15 cellular contexts compared by ENCODE assay signal in the genomic region with DNA sequence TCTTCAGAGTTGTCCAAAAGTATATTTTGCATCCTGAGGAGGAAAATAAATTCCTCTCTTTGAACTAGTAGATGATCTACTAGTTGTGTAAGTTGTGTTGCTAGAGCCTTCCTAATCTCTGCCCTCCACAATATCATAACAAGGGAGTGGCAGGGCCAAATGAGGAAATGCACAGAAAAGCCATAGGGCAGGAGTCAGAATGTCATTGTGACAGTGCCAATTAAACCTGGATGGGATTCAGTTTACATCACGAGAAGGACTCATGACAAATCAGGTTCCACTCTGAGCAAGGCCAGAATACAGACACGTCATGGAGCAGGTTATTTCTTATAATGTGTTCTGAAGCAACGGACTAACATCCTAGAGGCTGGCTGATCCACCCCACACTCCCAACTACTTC.
DNase-seq lines count a peak whose midpoint lies in the region; ATAC-seq and TF ChIP-seq lines count a peak whose summit lies in the region.
"Had no signal": no experiment of that assay in that cellular context is flagged by ENCODE, and none has a peak within 500 bp of the region (broad histone marks: within the 10 kb centered on the region; RNA-seq: fewer than 3 reads in every experiment).

No MANE protein-coding gene starts in this region.

- H3K4me3 ChIP-seq in colonic mucosa (no peak overlapping the region), MM.1S (ENCODE audit: low read length) (no peak overlapping the region)

- no peaks in the 10 kb centered on the region for H3K9me2 ChIP-seq in MM.1S (replicated peaks; ENCODE audit: insufficient read depth, low read length)

- no peaks in the 10 kb centered on the region for H3K79me2 ChIP-seq in MM.1S (ENCODE audit: low read length)

- H3K9ac ChIP-seq in colonic mucosa (ENCODE audit: low read depth in 2 of 2, low read length in 2 of 2) (no peak overlapping the region), MM.1S (ENCODE audit: low read length) (no peak overlapping the region)

- H3F3A ChIP-seq in MM.1S (ENCODE audit: insufficient read depth, low read length) = no peaks in the 10 kb centered on the region

- H3K27ac ChIP-seq in colonic mucosa = no peak overlapping the region
- no peak overlapping the region for H3K27ac ChIP-seq in MM.1S (ENCODE audit: low read length)

- H3K4me1 ChIP-seq in colonic mucosa (no peaks in the 10 kb centered on the region), MM.1S (ENCODE audit: low read length) (no peaks in the 10 kb centered on the region)

- DNase-seq in colonic mucosa (peak; percentile 58), left colon (peak in 1 of 2 donors; percentile 25), omental fat pad (ENCODE audit: low spot score) (no peak), NCI-H510A (lab: John Stamatoyannopoulos, UW) (no peak), dedifferentiated amniotic fluid mesenchymal stem cell (ENCODE audit: extremely low spot score) (no peak), MM.1S (no peak)
- DNase-seq: C1 segment of cervical spinal cord; Calu3; CD4-positive, alpha-beta memory T cell; COR-L47; DMS53; DMS79 treated with DMSO at 0.1 percent for 48 hours; GOT3; H7; HCEC 1CT had no signal

- H4K20me1 ChIP-seq in MM.1S (ENCODE audit: insufficient read depth, low read length) = no peaks in the 10 kb centered on the region

- H2AFZ ChIP-seq in MM.1S (ENCODE audit: low read length) = no peak overlapping the region

- no peaks in the 10 kb centered on the region for H3K9me3 ChIP-seq in colonic mucosa
- H3K9me3 ChIP-seq in MM.1S (replicated peaks; ENCODE audit: insufficient read depth, low read length) = no peaks in the 10 kb centered on the region

- no peak overlapping the region for H3K4me2 ChIP-seq in MM.1S (ENCODE audit: low read depth, low read length)

- H3K36me3 ChIP-seq in colonic mucosa (no peaks in the 10 kb centered on the region), MM.1S (replicated peaks; ENCODE audit: insufficient read depth, low read length) (no peaks in the 10 kb centered on the region)

- peak; percentile 100 for ATAC-seq in left colon
- peak; percentile 42 for ATAC-seq in omental fat pad (ENCODE audit: low FRiP score)

- intact Hi-C loops in colonic mucosa (cut with DNase I) (no loop called here), left colon (cut with DNase I, micrococcal nuclease) (no loop called here)

- H3K27me3 ChIP-seq in colonic mucosa = no peaks in the 10 kb centered on the region
- no peaks in the 10 kb centered on the region for H3K27me3 ChIP-seq in MM.1S (replicated peaks; ENCODE audit: insufficient read depth, low read length)

- TF ChIP-seq CTCF in colonic mucosa (IDR thresholded peaks at IDR 0.05) (no peak), omental fat pad (IDR thresholded peaks at IDR 0.05) (no peak), MM.1S (IDR thresholded peaks at IDR 0.05; ENCODE audit: low read length) (no peak)
